Comparison of ENCODE assay signal across 1 cellular context in genomic region chr4:169612869-169613859, GRCh38.
TF ChIP-seq lines count a peak whose summit lies in the region.

No MANE protein-coding gene starts in this region.

TF ChIP-seq in GM23338, 12 proteins besides CTCF, POLR2A, EP300 and RAD21 (continued from another document):
- no peak for TF ChIP-seq REST (IDR thresholded peaks at IDR 0.05; ENCODE audit: unreplicated experiment)
